11 cellular contexts compared by ENCODE assay signal in genomic region chr18:30072609-30073385, GRCh38.
"Had no signal": no experiment of that assay in that cellular context is flagged by ENCODE, and none has a peak within 500 bp of the region (broad histone marks: within the 10 kb centered on the region; RNA-seq: fewer than 3 reads in every experiment).

No MANE protein-coding gene starts in this region.

- ATAC-seq: GM23338, HCT116 had no signal

- H3K36me3 ChIP-seq: HAP-1 had no signal

- DNase-seq: GM23248, GOT3, H7, H9, HCEC 1CT, HFFc6 had no signal

- H3K4me3 ChIP-seq: GM23248, GM23338, HAP-1 had no signal

- H3K9me3 ChIP-seq: HAP-1 had no signal

- H3K4me1 ChIP-seq: HAP-1 had no signal

- H3K27ac ChIP-seq: GM23248 had no signal

- H2AFZ ChIP-seq: GM23248, GM23338 had no signal

- H3K9ac ChIP-seq: GM23248 had no signal

- H3K4me2 ChIP-seq: GM23338 had no signal

- FAIRE-seq: H1, H54 had no signal
